Comparison of ENCODE assay signal across 2 cellular contexts in the genomic region with DNA sequence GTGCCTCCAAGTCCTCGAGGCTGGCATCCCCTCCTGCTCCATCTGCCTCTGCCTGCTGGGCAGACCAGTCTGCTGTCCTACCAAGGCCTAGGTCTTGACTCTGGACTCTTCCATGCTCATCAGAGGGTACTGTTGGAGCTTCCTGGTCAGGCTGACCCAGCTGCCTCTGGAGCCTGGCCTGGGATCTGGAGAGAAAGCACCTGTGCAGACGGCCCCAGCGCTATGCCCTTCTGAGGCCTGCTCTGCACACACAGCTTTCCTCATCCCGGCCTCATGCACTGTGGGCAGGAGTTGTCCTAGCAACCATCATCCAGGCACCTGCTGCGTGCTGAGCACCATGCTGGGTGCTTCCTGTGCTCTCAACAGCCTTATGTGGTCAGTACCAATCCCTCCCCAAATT.
TF ChIP-seq lines count a peak whose summit lies in the region.

No MANE protein-coding gene starts in this region.

TF ChIP-seq in A549, 52 proteins besides CTCF, POLR2A, EP300 and RAD21 (continued from another document):
- TF ChIP-seq, protein P1, sequence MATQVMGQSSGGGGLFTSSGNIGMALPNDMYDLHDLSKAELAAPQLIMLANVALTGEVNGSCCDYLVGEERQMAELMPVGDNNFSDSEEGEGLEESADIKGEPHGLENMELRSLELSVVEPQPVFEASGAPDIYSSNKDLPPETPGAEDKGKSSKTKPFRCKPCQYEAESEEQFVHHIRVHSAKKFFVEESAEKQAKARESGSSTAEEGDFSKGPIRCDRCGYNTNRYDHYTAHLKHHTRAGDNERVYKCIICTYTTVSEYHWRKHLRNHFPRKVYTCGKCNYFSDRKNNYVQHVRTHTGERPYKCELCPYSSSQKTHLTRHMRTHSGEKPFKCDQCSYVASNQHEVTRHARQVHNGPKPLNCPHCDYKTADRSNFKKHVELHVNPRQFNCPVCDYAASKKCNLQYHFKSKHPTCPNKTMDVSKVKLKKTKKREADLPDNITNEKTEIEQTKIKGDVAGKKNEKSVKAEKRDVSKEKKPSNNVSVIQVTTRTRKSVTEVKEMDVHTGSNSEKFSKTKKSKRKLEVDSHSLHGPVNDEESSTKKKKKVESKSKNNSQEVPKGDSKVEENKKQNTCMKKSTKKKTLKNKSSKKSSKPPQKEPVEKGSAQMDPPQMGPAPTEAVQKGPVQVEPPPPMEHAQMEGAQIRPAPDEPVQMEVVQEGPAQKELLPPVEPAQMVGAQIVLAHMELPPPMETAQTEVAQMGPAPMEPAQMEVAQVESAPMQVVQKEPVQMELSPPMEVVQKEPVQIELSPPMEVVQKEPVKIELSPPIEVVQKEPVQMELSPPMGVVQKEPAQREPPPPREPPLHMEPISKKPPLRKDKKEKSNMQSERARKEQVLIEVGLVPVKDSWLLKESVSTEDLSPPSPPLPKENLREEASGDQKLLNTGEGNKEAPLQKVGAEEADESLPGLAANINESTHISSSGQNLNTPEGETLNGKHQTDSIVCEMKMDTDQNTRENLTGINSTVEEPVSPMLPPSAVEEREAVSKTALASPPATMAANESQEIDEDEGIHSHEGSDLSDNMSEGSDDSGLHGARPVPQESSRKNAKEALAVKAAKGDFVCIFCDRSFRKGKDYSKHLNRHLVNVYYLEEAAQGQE (IDR thresholded peaks at IDR 0.05) = no peak
- TF ChIP-seq KDM5A (IDR thresholded peaks at IDR 0.05) (no peak), ZC3H11A (IDR thresholded peaks at IDR 0.05) (no peak), HEYL (CRISPR knock-in tag; IDR thresholded peaks at IDR 0.05) (no peak), HDAC2 (IDR thresholded peaks at IDR 0.05) (no peak)

TF ChIP-seq in IMR-90, 13 proteins besides CTCF, POLR2A, EP300 and RAD21 (continued from another document):
- TF ChIP-seq, protein P2, sequence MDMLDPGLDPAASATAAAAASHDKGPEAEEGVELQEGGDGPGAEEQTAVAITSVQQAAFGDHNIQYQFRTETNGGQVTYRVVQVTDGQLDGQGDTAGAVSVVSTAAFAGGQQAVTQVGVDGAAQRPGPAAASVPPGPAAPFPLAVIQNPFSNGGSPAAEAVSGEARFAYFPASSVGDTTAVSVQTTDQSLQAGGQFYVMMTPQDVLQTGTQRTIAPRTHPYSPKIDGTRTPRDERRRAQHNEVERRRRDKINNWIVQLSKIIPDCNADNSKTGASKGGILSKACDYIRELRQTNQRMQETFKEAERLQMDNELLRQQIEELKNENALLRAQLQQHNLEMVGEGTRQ (IDR thresholded peaks at IDR 0.05; ENCODE audit: low read depth, low read length) = no peak
- no peak for TF ChIP-seq NFE2L2 (IDR thresholded peaks at IDR 0.05; ENCODE audit: low read depth, low read length)
- TF ChIP-seq SMC3 (IDR thresholded peaks at IDR 0.05; ENCODE audit: low read depth, low read length) = no peak
- no peak for TF ChIP-seq MXI1 (IDR thresholded peaks at IDR 0.05; ENCODE audit: borderline replicate concordance, low read depth, low read length)
- TF ChIP-seq RCOR1 (IDR thresholded peaks at IDR 0.05; ENCODE audit: insufficient replicate concordance, low read length) = no peak
- TF ChIP-seq, protein P3, sequence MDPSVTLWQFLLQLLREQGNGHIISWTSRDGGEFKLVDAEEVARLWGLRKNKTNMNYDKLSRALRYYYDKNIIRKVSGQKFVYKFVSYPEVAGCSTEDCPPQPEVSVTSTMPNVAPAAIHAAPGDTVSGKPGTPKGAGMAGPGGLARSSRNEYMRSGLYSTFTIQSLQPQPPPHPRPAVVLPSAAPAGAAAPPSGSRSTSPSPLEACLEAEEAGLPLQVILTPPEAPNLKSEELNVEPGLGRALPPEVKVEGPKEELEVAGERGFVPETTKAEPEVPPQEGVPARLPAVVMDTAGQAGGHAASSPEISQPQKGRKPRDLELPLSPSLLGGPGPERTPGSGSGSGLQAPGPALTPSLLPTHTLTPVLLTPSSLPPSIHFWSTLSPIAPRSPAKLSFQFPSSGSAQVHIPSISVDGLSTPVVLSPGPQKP (IDR thresholded peaks at IDR 0.05; ENCODE audit: borderline replicate concordance, low read depth, low read length) = no peak
